Comparison of ENCODE assay signal across 8 cellular contexts in genomic region chr7:152463714-152464311, GRCh38. TPM values are rescaled to one million over a fixed set of nuclear protein-coding genes. Genes with fewer than 3 reads are reported as not detected.
DNase-seq lines count a peak whose midpoint lies in the region; ATAC-seq, FAIRE-seq and TF ChIP-seq lines count a peak whose summit lies in the region.

No MANE protein-coding gene starts in this region.

- H3K79me2 ChIP-seq in MM.1S (ENCODE audit: low read length) = no peaks in the 10 kb centered on the region
- H3K79me2 ChIP-seq in neural progenitor cell (ENCODE audit: low read depth) = no peaks in the 10 kb centered on the region

- no peaks in the 10 kb centered on the region for H3K4me1 ChIP-seq in MM.1S (ENCODE audit: low read length)
- no peaks in the 10 kb centered on the region for H3K4me1 ChIP-seq in foreskin keratinocyte
- peaks cover 15% of the 10 kb centered on the region for H3K4me1 ChIP-seq in neural progenitor cell
- peaks cover 8% of the 10 kb centered on the region for H3K4me1 ChIP-seq in stomach smooth muscle (ENCODE audit: control insufficient read depth, insufficient read depth, low read length)

- DNase-seq in HCEC 1CT (peak; percentile 98), MM.1S (peak; percentile 100), SHP77 treated with DMSO at 0.1 percent for 48 hours (lab: John Stamatoyannopoulos, UW) (peak; percentile 93), foreskin keratinocyte (peak; percentile 93 to 97), neural progenitor cell (ENCODE audit: low spot score) (peak; percentile 100)
- DNase-seq in activated gamma-delta T cell treated with anti-CD3 and anti-CD28 coated beads, Interleukin-2, amount 50 U/mL, for 16 hours (ENCODE audit: low read depth) = peak; percentile 100

- H3K9ac ChIP-seq in MM.1S (ENCODE audit: low read length) (peak overlapping the region; percentile 100), neural progenitor cell (peak overlapping the region; percentile 63), stomach smooth muscle (ENCODE audit: low read length in 2 of 2) (peak overlapping the region; percentile 84)

- H3K4me3 Mint-ChIP-seq in neural progenitor cell = peak overlapping the region; percentile 89

- H3K27ac ChIP-seq in MM.1S (ENCODE audit: low read length) (peak overlapping the region; percentile 98), foreskin keratinocyte (peak overlapping the region; percentile 80), neural progenitor cell (peak overlapping the region; percentile 92), stomach smooth muscle (ENCODE audit: low read length) (peak overlapping the region; percentile 96)

- no peaks in the 10 kb centered on the region for H4K20me1 ChIP-seq in MM.1S (ENCODE audit: insufficient read depth, low read length)
- H4K20me1 ChIP-seq in neural progenitor cell (ENCODE audit: low read depth) = no peaks in the 10 kb centered on the region

- peaks cover 9% of the 10 kb centered on the region; the same call in 1 of the 2 replicates for H3F3A ChIP-seq in MM.1S (ENCODE audit: insufficient read depth, low read length)
- H3F3A ChIP-seq in neural progenitor cell (ENCODE audit: low read depth) = peaks cover 24% of the 10 kb centered on the region

- peaks cover 25% of the 10 kb centered on the region for H3K4me1 Mint-ChIP-seq in neural progenitor cell

- no peak overlapping the region for H3K27ac Mint-ChIP-seq in neural progenitor cell

- TF ChIP-seq CTCF in MM.1S (IDR thresholded peaks at IDR 0.05; ENCODE audit: low read length) = no peak
- no peak for TF ChIP-seq CTCF in foreskin keratinocyte (conservative IDR thresholded peaks at IDR 0.05)
- no peak for TF ChIP-seq CTCF in neural progenitor cell (IDR thresholded peaks at IDR 0.05)

- no peaks in the 10 kb centered on the region for H3K36me3 Mint-ChIP-seq in neural progenitor cell

- H2AFZ ChIP-seq in MM.1S (ENCODE audit: low read length) (peak overlapping the region; percentile 87), neural progenitor cell (replicated peaks) (peak overlapping the region; percentile 98)

- H3K4me3 ChIP-seq in MM.1S (ENCODE audit: low read length) (peak overlapping the region; percentile 89), neural progenitor cell (peak overlapping the region; percentile 96), stomach smooth muscle (ENCODE audit: low read length in 2 of 2) (peak overlapping the region; percentile 85 to 87)

- H3K27me3 Mint-ChIP-seq in neural progenitor cell (ENCODE audit: insufficient read depth, low read depth) = peaks cover 3% of the 10 kb centered on the region

- ATAC-seq in foreskin keratinocyte = peak; percentile 92

- peak overlapping the region; percentile 61; the same call in 1 of the 2 replicates for H3K4me2 ChIP-seq in MM.1S (ENCODE audit: low read depth, low read length)
- H3K4me2 ChIP-seq in neural progenitor cell = peak overlapping the region; percentile 80

- H3K9me2 ChIP-seq in MM.1S (replicated peaks; ENCODE audit: insufficient read depth, low read length) = no peaks in the 10 kb centered on the region

- H3K9me3 ChIP-seq in MM.1S (replicated peaks; ENCODE audit: insufficient read depth, low read length) (no peaks in the 10 kb centered on the region), neural progenitor cell (ENCODE audit: low read depth) (no peaks in the 10 kb centered on the region), stomach smooth muscle (ENCODE audit: control insufficient read depth in 2 of 2, low read length in 2 of 2) (no peaks in the 10 kb centered on the region)

- no peaks in the 10 kb centered on the region for H3K27me3 ChIP-seq in MM.1S (replicated peaks; ENCODE audit: insufficient read depth, low read length)
- no peaks in the 10 kb centered on the region for H3K27me3 ChIP-seq in foreskin keratinocyte
- H3K27me3 ChIP-seq in neural progenitor cell = no peaks in the 10 kb centered on the region
- H3K27me3 ChIP-seq in stomach smooth muscle (ENCODE audit: control insufficient read depth in 1 of 2, insufficient read depth in 2 of 2, low read length in 2 of 2) = no peaks in the 10 kb centered on the region

- peak; percentile 54 for FAIRE-seq in G401.6 (lab: Jason Lieb, UNC)

- H3K9me3 Mint-ChIP-seq in neural progenitor cell = no peaks in the 10 kb centered on the region

- H3K36me3 ChIP-seq in MM.1S (replicated peaks; ENCODE audit: insufficient read depth, low read length) (no peaks in the 10 kb centered on the region), neural progenitor cell (no peaks in the 10 kb centered on the region), stomach smooth muscle (ENCODE audit: control insufficient read depth in 2 of 2, insufficient read depth in 2 of 2, low read length in 2 of 2) (no peaks in the 10 kb centered on the region)

RNA-seq across cellular contexts. Expression of gene KMT2C, which starts 28.0 kb away (rescaled TPM):
- total RNA-seq in foreskin keratinocyte (19.7 and 20.4 TPM in 2 replicates), neural progenitor cell (ENCODE audit: low replicate concordance) (25.7 and 26.4 TPM in 2 replicates)
- polyA plus RNA-seq in foreskin keratinocyte = 1.1 and 1.4 TPM in 2 replicates

Comparison
In these comparisons a context has a peak if more than half of its experiments do, and no peak if none do; other contexts are left out.
1. Peak in every context shown above with its lines: DNase-seq, ATAC-seq, H3K4me3 ChIP-seq and H3K27ac ChIP-seq.